Comparison of ENCODE assay signal across 14 cellular contexts in the genomic region with DNA sequence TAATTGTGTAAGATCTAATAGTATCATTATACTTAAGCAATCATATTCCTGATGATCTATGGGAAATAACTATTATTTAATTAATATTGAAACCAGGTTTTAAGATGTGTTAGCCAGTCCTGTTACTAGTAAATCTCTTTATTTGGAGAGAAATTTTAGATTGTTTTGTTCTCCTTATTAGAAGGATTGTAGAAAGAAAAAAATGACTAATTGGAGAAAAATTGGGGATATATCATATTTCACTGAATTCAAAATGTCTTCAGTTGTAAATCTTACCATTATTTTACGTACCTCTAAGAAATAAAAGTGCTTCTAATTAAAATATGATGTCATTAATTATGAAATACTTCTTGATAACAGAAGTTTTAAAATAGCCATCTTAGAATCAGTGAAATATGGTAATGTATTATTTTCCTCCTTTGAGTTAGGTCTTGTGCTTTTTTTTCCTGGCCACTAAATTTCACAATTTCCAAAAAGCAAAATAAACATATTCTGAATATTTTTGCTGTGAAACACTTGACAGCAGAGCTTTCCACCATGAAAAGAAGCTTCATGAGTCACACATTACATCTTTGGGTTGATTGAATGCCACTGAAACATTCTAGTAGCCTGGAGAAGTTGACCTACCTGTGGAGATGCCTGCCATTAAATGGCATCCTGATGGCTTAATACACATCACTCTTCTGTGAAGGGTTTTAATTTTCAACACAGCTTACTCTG. TPM values are rescaled to one million over a fixed set of nuclear protein-coding genes. Genes with fewer than 3 reads are reported as not detected.
DNase-seq lines count a peak whose midpoint lies in the region; ATAC-seq, FAIRE-seq and TF ChIP-seq lines count a peak whose summit lies in the region.
"Had no signal": no experiment of that assay in that cellular context is flagged by ENCODE, and none has a peak within 500 bp of the region (broad histone marks: within the 10 kb centered on the region; RNA-seq: fewer than 3 reads in every experiment).

No MANE protein-coding gene starts in this region.

- CTCF ChIA-PET in CD4-positive, alpha-beta T cell (lab: Charles Lee), result interaction anchor here (2.1 to 2.2 kb wide), 2 partner anchors 18 to 30 kb away, joined by 8 to 24 read pairs; no protein-coding TSS in a partner anchor

- no peak for DNase-seq in CD4-positive, alpha-beta T cell
- peak; percentile 50 for DNase-seq in HT1080 (ENCODE audit: low read depth)
- peak; percentile 57 for DNase-seq in astrocyte of the hippocampus (ENCODE audit: low read depth, low spot score)
- no peak for DNase-seq in kidney
- no peak for DNase-seq in activated CD4-positive, alpha-beta T cell treated with anti-CD3 and anti-CD28 coated beads for 48 hours
- no peak for DNase-seq in COLO829 (ENCODE audit: low spot score)
- no peak for DNase-seq in psoas muscle
- no peak for DNase-seq in nucleus accumbens (lab: John Stamatoyannopoulos, UW)
- DNase-seq: anterior cingulate cortex, MV-4-11, NCI-H526, nephron progenitor cell had no signal

- no peaks in the 10 kb centered on the region for H3K27me3 Mint-ChIP-seq in CD4-positive, alpha-beta T cell

- H3K9me3 Mint-ChIP-seq in CD4-positive, alpha-beta T cell, result no peaks in the 10 kb centered on the region
- H3K9me3 Mint-ChIP-seq: nephron progenitor cell had no signal

- ATAC-seq in CD4-positive, alpha-beta T cell (ENCODE audit: poor library complexity), result no peak
- ATAC-seq in psoas muscle, result no peak

- H3K36me3 ChIP-seq in kidney (ENCODE audit: control insufficient read depth in 1 of 2, insufficient read depth in 2 of 2, low read length in 2 of 2), result no peaks in the 10 kb centered on the region
- peaks cover 0 to 12% of the 10 kb centered on the region in 2 donors for H3K36me3 ChIP-seq in psoas muscle (ENCODE audit: insufficient read depth in 1 of 2, low read depth in 1 of 2)

- H3K27me3 ChIP-seq in CD4-positive, alpha-beta T cell (ENCODE audit: control insufficient read depth, insufficient read depth, low read length), result no peaks in the 10 kb centered on the region
- H3K27me3 ChIP-seq in psoas muscle (ENCODE audit: insufficient read depth in 3 of 3, low read length in 2 of 3), result no peaks in the 10 kb centered on the region
- H3K27me3 ChIP-seq: esophagus muscularis mucosa had no signal

- no peak for TF ChIP-seq CTCF in CD4-positive, alpha-beta T cell (IDR thresholded peaks at IDR 0.05)
- TF ChIP-seq CTCF in kidney (IDR thresholded peaks at IDR 0.05; ENCODE audit: borderline replicate concordance, extremely low read depth, insufficient read depth), result no peak
- no peak for TF ChIP-seq CTCF in psoas muscle (IDR thresholded peaks at IDR 0.05)

- peak; percentile 45 for FAIRE-seq in kidney (lab: Jason Lieb, UNC)

- H3K27ac Mint-ChIP-seq in CD4-positive, alpha-beta T cell, result peak overlapping the region; percentile 50
- H3K27ac Mint-ChIP-seq: nephron progenitor cell had no signal

- peaks cover 88% of the 10 kb centered on the region for H3K36me3 Mint-ChIP-seq in CD4-positive, alpha-beta T cell (ENCODE audit: low read depth)

- H3K4me3 Mint-ChIP-seq in CD4-positive, alpha-beta T cell, result no peak overlapping the region
- H3K4me3 Mint-ChIP-seq: nephron progenitor cell had no signal

- peaks cover 61% of the 10 kb centered on the region for H3K4me1 Mint-ChIP-seq in CD4-positive, alpha-beta T cell (ENCODE audit: low read depth)
- H3K4me1 Mint-ChIP-seq: nephron progenitor cell had no signal

- POLR2A ChIA-PET in CD4-positive, alpha-beta T cell (lab: Charles Lee), result no interaction called here

- intact Hi-C loops in CD4-positive, alpha-beta T cell (cut with DNase I, micrococcal nuclease), result no loop called here
- intact Hi-C loops in kidney (cut with DNase I) (no loop called here), psoas muscle (cut with DNase I) (no loop called here)

- H3K9ac ChIP-seq in kidney (ENCODE audit: low read length in 2 of 2), result no peak overlapping the region

- H3K4me1 ChIP-seq in kidney (ENCODE audit: control insufficient read depth in 1 of 2, insufficient read depth in 1 of 2, low read depth in 1 of 2, low read length in 2 of 2), result no peaks in the 10 kb centered on the region
- no peaks in the 10 kb centered on the region for H3K4me1 ChIP-seq in psoas muscle

- H3K9me3 ChIP-seq in CD4-positive, alpha-beta T cell (ENCODE audit: control insufficient read depth, low read length), result no peaks in the 10 kb centered on the region
- H3K9me3 ChIP-seq in kidney (ENCODE audit: control insufficient read depth in 1 of 2, low read length in 2 of 2), result no peaks in the 10 kb centered on the region
- H3K9me3 ChIP-seq in psoas muscle, result no peaks in the 10 kb centered on the region
- H3K9me3 ChIP-seq: esophagus muscularis mucosa had no signal

- H3K27ac ChIP-seq in CD4-positive, alpha-beta T cell (ENCODE audit: low read depth, low read length), result no peak overlapping the region
- no peak overlapping the region for H3K27ac ChIP-seq in kidney (ENCODE audit: low read depth in 2 of 2, low read length in 2 of 2)
- no peak overlapping the region for H3K27ac ChIP-seq in psoas muscle
- H3K27ac ChIP-seq: esophagus muscularis mucosa, SK-N-MC had no signal

- WGBS in psoas muscle, 3 donors, result 86 to 96% (median 88%) methylated on average over 1 of the region's 1 CpG

- H3K4me3 ChIP-seq in kidney (ENCODE audit: low read length in 2 of 2), result no peak overlapping the region
- H3K4me3 ChIP-seq in psoas muscle, result no peak overlapping the region
- H3K4me3 ChIP-seq: esophagus muscularis mucosa, SK-N-MC had no signal

RNA-seq across cellular contexts. Expression of a gene that starts 6.4 kb away (rescaled TPM):
- 100 to 1,000 TPM; 115 to 124 TPM for total RNA-seq in CD4-positive, alpha-beta T cell
- total RNA-seq in HT1080 (2014; rRNA removed; shearing (Covaris generic)), result 0.27 and 0.50 TPM in 2 replicates
- 0.70 and 1.2 TPM in 2 replicates for polyA plus RNA-seq in HT1080 (2015; cell fraction: cytosol; rRNA removed)
- polyA plus RNA-seq in HT1080 (2015; cell fraction: nucleus; rRNA removed), result 1.1 and 1.3 TPM in 2 replicates
- total RNA-seq in kidney (110 TPM), psoas muscle (1 to 10 TPM; 1.2 to 3.8 (median 2.5) TPM)
- polyA plus RNA-seq in kidney (ENCODE audit: insufficient read depth, low read depth, low replicate concordance) (3.9 TPM), psoas muscle (1 to 10 TPM in 2 of 3 donors, under 1 TPM in 1; 0.97 to 3.3 (median 1.7) TPM)

RNA-seq across cellular contexts. Expression of a gene that starts 23.3 kb away (rescaled TPM):
- 100 to 1,000 TPM; 107 to 109 TPM for total RNA-seq in CD4-positive, alpha-beta T cell
- 44.0 and 45.6 TPM in 2 replicates for total RNA-seq in HT1080 (2014; rRNA removed; shearing (Covaris generic))
- 45.7 and 56.6 TPM in 2 replicates for polyA plus RNA-seq in HT1080 (2015; cell fraction: cytosol; rRNA removed)
- polyA plus RNA-seq in HT1080 (2015; cell fraction: nucleus; rRNA removed), result 81.3 and 84.6 TPM in 2 replicates
- total RNA-seq in kidney (42.4 TPM), psoas muscle (10 to 100 TPM; 26.6 to 30.3 (median 29.6) TPM)
- polyA plus RNA-seq in kidney (ENCODE audit: insufficient read depth, low read depth, low replicate concordance) (34.0 TPM), psoas muscle (10 to 100 TPM; 22.5 to 55.1 (median 35.1) TPM)

Comparison
In these comparisons a context has a peak if more than half of its experiments do, and no peak if none do; other contexts are left out.
1. DNase-seq: peak in HT1080 (single experiment) and astrocyte of the hippocampus (single experiment); none in CD4-positive, alpha-beta T cell (0 of 10), kidney (single experiment), activated CD4-positive, alpha-beta T cell treated with anti-CD3 and anti-CD28 coated beads for 48 hours (single experiment), COLO829 (single experiment), psoas muscle (0 of 2) and nucleus accumbens (0 of 56).
2. RNA of a gene that starts 6.4 kb away (total RNA-seq): 115 to 124 TPM in CD4-positive, alpha-beta T cell and 110 TPM in kidney (single experiment); 1.2 to 3.8 TPM in psoas muscle and 0.27 to 0.50 TPM in HT1080; every median in the first group is over 10 times any median in the second.